Comparison of ENCODE assay signal across 26 cellular contexts in genomic region chr20:38774167-38774566, GRCh38. TPM values are rescaled to one million over a fixed set of nuclear protein-coding genes. Genes with fewer than 3 reads are reported as not detected.
"Had no signal": no experiment of that assay in that cellular context is flagged by ENCODE, and none has a peak within 500 bp of the region (broad histone marks: within the 10 kb centered on the region; RNA-seq: fewer than 3 reads in every experiment).

No MANE protein-coding gene starts in this region.

- H3K4me3 ChIP-seq: SJSA1, SK-N-MC had no signal

- H3K27ac ChIP-seq: SJSA1, SK-N-MC had no signal

- DNase-seq: IMR-90, Kasumi-1, KG1, MM.1S, MV-4-11, NCI-H1048, NCI-H1105, NCI-H1417, NCI-H1436 treated with DMSO at 0.1 percent for 48 hours, NCI-H1694, NCI-H187 treated with DMSO at 0.1 percent for 48 hours, NCI-H2029 treated with DMSO at 0.1 percent for 48 hours, NCI-H2171 treated with DMSO at 0.1 percent for 48 hours, NCI-H345, NCI-H446 treated with DMSO at 0.1 percent for 48 hours, NCI-H510A treated with DMSO at 0.1 percent for 48 hours, NCI-H69, NCI-H774, Right ventricle myocardium superior, RPMI8226, SIG-M5 had no signal

- ATAC-seq: HepG2 had no signal

- H3K4me1 ChIP-seq: SJSA1 had no signal

- H3K27me3 ChIP-seq: SJSA1 had no signal

- H3K9me3 ChIP-seq: SJSA1 had no signal

RNA-seq across cellular contexts. Expression of gene PPP1R16B, which starts 31.3 kb away (rescaled TPM):
- total RNA-seq: IMR-90, M059J had no signal
- polyA plus RNA-seq: IMR-90 had no signal

RNA-seq across cellular contexts. Expression of gene SLC32A1, which starts 49.9 kb away (rescaled TPM):
- total RNA-seq: HepG2, HT1080, IMR-90, M059J, Right ventricle myocardium superior, SJSA1 had no signal
- polyA plus RNA-seq: HepG2, IMR-90 had no signal
